Comparison of ENCODE assay signal across 1 cellular context in genomic region chr22:36156515-36157419, GRCh38.
A peak's percentile ranks its signal among the peaks of the same experiment; 100 is the strongest.
TF ChIP-seq lines count a peak whose summit lies in the region.

No MANE protein-coding gene starts in this region.

TF ChIP-seq in IMR-90, 13 proteins besides CTCF, POLR2A, EP300 and RAD21 (continued from another document):
- TF ChIP-seq RCOR1 (IDR thresholded peaks at IDR 0.05; ENCODE audit: insufficient replicate concordance, low read length) (no peak), CHD1 (IDR thresholded peaks at IDR 0.05; ENCODE audit: low read depth, low read length) (no peak), CEBPB (IDR thresholded peaks at IDR 0.05; ENCODE audit: low read depth, low read length) (no peak), BHLHE40 (IDR thresholded peaks at IDR 0.05; ENCODE audit: low read depth, low read length) (peak; percentile 15; the same call in 1 of the 2 replicates)
- TF ChIP-seq, protein P1, sequence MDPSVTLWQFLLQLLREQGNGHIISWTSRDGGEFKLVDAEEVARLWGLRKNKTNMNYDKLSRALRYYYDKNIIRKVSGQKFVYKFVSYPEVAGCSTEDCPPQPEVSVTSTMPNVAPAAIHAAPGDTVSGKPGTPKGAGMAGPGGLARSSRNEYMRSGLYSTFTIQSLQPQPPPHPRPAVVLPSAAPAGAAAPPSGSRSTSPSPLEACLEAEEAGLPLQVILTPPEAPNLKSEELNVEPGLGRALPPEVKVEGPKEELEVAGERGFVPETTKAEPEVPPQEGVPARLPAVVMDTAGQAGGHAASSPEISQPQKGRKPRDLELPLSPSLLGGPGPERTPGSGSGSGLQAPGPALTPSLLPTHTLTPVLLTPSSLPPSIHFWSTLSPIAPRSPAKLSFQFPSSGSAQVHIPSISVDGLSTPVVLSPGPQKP (IDR thresholded peaks at IDR 0.05; ENCODE audit: borderline replicate concordance, low read depth, low read length) = no peak
